ENCODE assay signal across 11 cellular contexts in genomic region chr11:66119348-66120133, GRCh38. TPM values are rescaled to one million over a fixed set of nuclear protein-coding genes. Genes with fewer than 3 reads are reported as not detected.
DNase-seq lines count a peak whose midpoint lies in the region; ATAC-seq, FAIRE-seq and TF ChIP-seq lines count a peak whose summit lies in the region.
"Had no signal": no experiment of that assay in that cellular context is flagged by ENCODE, and none has a peak within 500 bp of the region (broad histone marks: within the 10 kb centered on the region; RNA-seq: fewer than 3 reads in every experiment).

No MANE protein-coding gene starts in this region.

- no peak overlapping the region for H3K4me3 ChIP-seq in neutrophil (ENCODE audit: low read depth in 1 of 2, low read length in 1 of 2)

- ATAC-seq in HG02973 (IDR thresholded peaks at IDR 0.05; ENCODE audit: unreplicated experiment): no peak
- no peak for ATAC-seq in HG02610 (IDR thresholded peaks at IDR 0.05; ENCODE audit: unreplicated experiment)

- no peaks in the 10 kb centered on the region for H3K9me3 ChIP-seq in neutrophil

- H3K27me3 ChIP-seq in neutrophil: no peaks in the 10 kb centered on the region

- peaks cover 0 to 4% of the 10 kb centered on the region in 2 experiments for H3K4me1 ChIP-seq in neutrophil (ENCODE audit: control insufficient read depth in 1 of 2, insufficient read depth in 1 of 2, low read depth in 1 of 2, low read length in 1 of 2)

- H3K36me3 ChIP-seq in neutrophil: no peaks in the 10 kb centered on the region

- TF ChIP-seq CTCF in neutrophil (IDR thresholded peaks at IDR 0.05): no peak

- peak overlapping the region; percentile 7 for H3K27ac ChIP-seq in neutrophil

- peak; percentile 78 for DNase-seq in Daoy (ENCODE audit: low read depth)
- DNase-seq in RCC 7860 (ENCODE audit: low spot score): peak; percentile 91
- DNase-seq in fibroblast of gingiva (ENCODE audit: low read depth): peak; percentile 48
- no peak for DNase-seq in stimulated activated CD4-positive, alpha-beta T cell treated with anti-CD3 and anti-CD28 coated beads, Interleukin-15, amount 100 ng/mL, for 24 hours
- DNase-seq in cerebellar nuclear complex (lab: John Stamatoyannopoulos, UW): no peak
- DNase-seq: activated naive CD4-positive, alpha-beta T cell treated with anti-CD3 and anti-CD28 coated beads, Interleukin-2, amount 50 U/mL, for 16 hours; NCI-H1417 treated with DMSO at 0.1 percent for 48 hours; posterior cingulate gyrus had no signal

- no peak for FAIRE-seq in RCC 7860 (lab: Jason Lieb, UNC)

RNA-seq across cellular contexts. Expression of gene PACS1, which starts 49.5 kb away (rescaled TPM):
- 10.9 and 13.0 TPM in 2 replicates for total RNA-seq in Daoy (2014; rRNA removed; shearing (Covaris generic))

Comparison
In these comparisons a context has a peak if more than half of its experiments do, and no peak if none do; other contexts are left out.
1. DNase-seq: peak in Daoy (single experiment), RCC 7860 (single experiment) and fibroblast of gingiva (single experiment); none in stimulated activated CD4-positive, alpha-beta T cell treated with anti-CD3 and anti-CD28 coated beads, Interleukin-15, amount 100 ng/mL, for 24 hours (single experiment) and cerebellar nuclear complex (0 of 2).